In the genomic region with DNA sequence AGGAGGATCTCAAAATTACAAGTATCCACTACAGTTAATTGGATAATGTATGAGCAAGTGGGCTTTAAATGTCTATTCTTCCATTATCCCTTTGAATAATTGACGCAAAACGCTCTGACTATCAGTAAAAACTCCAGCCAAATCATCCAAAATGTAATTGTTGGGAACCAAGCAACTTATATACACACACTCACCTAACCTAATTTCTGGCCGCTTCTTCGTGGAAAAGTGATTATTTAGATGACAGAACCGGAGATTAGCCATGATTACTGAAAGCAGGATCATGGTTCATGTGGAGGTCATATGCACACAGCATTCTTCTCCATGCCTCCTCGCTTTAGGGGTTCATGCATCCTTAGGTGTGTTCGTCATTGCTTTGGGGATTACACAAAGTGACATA, we compare ENCODE assay signal across 26 cellular contexts.
"Had no signal": no experiment of that assay in that cellular context is flagged by ENCODE, and none has a peak within 500 bp of the region (broad histone marks: within the 10 kb centered on the region; RNA-seq: fewer than 3 reads in every experiment).

No MANE protein-coding gene starts in this region.

- ATAC-seq: activated naive CD8-positive, alpha-beta T cell treated with anti-CD3 and anti-CD28 coated beads, Interleukin-2, amount 50 U/mL, for 24 hours; activated T-cell treated with anti-CD3 and anti-CD28 coated beads, Interleukin-2, amount 50 U/mL, for 4 hours; left colon; naive thymus-derived CD4-positive, alpha-beta T cell; pancreas; stimulated activated naive B cell treated with anti-CD40 and anti-IgM and Interleukin-4, amounts not matched to agents 10 μg/mL and 1 μg/mL and 100 μg/mL, for 72 hours; WTC11 had no signal

- H3K36me3 ChIP-seq: pancreas, prostate gland, right atrium auricular region, stomach, thyroid gland, upper lobe of left lung, vagina had no signal

- H3K4me3 ChIP-seq: pancreas, prostate gland, right atrium auricular region, smooth muscle cell, stomach, thyroid gland, upper lobe of left lung, vagina had no signal

- H3K4me1 ChIP-seq: pancreas, prostate gland, right atrium auricular region, stomach, thyroid gland, upper lobe of left lung, vagina had no signal

- H3K9me3 ChIP-seq: pancreas, prostate gland, right atrium auricular region, stomach, thyroid gland, upper lobe of left lung, vagina had no signal

- DNase-seq: activated CD4-positive, alpha-beta memory T cell treated with anti-CD3 and anti-CD28 coated beads, Interleukin-2, amount 10 ng/mL, durations not matched to agents 7 days and 5 days; activated CD4-positive, alpha-beta T cell treated with anti-CD3 and anti-CD28 coated beads for 1 hour; activated CD4-positive, alpha-beta T cell treated with anti-CD3 and anti-CD28 coated beads, Interleukin-2, amount 10 ng/mL, durations not matched to agents 7 days and 5 days; activated naive CD8-positive, alpha-beta T cell treated with anti-CD3 and anti-CD28 coated beads, Interleukin-2, amount 50 U/mL, for 24 hours; activated T-cell treated with anti-CD3 and anti-CD28 coated beads, Interleukin-2, amount 50 U/mL, for 4 hours; amygdala; central memory CD4-positive, alpha-beta T cell; foreskin fibroblast; head of caudate nucleus; hippocampal formation; kidney; left colon; mammary epithelial cell; naive thymus-derived CD4-positive, alpha-beta T cell; nucleus accumbens; pancreas; stimulated activated CD4-positive, alpha-beta T cell treated with anti-CD3 and anti-CD28 coated beads, Interleukin-1b, Interleukin-23, amount 100 ng/mL, for 48 hours; stimulated activated naive B cell treated with anti-CD40 and anti-IgM and Interleukin-4, amounts not matched to agents 10 μg/mL and 1 μg/mL and 100 μg/mL, for 72 hours; stomach; thyroid gland; upper lobe of left lung had no signal
